In genomic region chr5:34848230-34848629, GRCh38 we compare ENCODE assay signal across 40 cellular contexts. TPM values are rescaled to one million over a fixed set of nuclear protein-coding genes. Genes with fewer than 3 reads are reported as not detected.
"Had no signal": no experiment of that assay in that cellular context is flagged by ENCODE, and none has a peak within 500 bp of the region (broad histone marks: within the 10 kb centered on the region; RNA-seq: fewer than 3 reads in every experiment).

No MANE protein-coding gene starts in this region.

- H3K27ac ChIP-seq: adrenal gland, ascending aorta, cardiac muscle cell, VCaP had no signal

- DNase-seq: activated B cell treated with CpG ODN at 0.5 μM for 24 hours; activated CD4-positive, alpha-beta memory T cell treated with anti-CD3 and anti-CD28 coated beads for 36 hours; activated CD4-positive, alpha-beta T cell treated with anti-CD3 and anti-CD28 coated beads for 4 hours; activated CD4-positive, alpha-beta T cell treated with anti-CD3 and anti-CD28 coated beads, Interleukin-2, amount 10 ng/mL, durations not matched to agents 24 days and 14 days; activated CD4-positive, alpha-beta T cell treated with anti-CD3 and anti-CD28 coated beads, Interleukin-2, amount 50 U/mL, for 1 hour; activated CD4-positive, alpha-beta T cell treated with anti-CD3 and anti-CD28 coated beads, Interleukin-2, amount 50 U/mL, for 4 hours; activated CD4-positive, CD25-positive, alpha-beta regulatory T cell treated with anti-CD3 and anti-CD28 coated beads, Interleukin-2, amount 50 U/mL, for 72 hours; activated CD8-positive, alpha-beta memory T cell treated with anti-CD3 and anti-CD28 coated beads, Interleukin-2, amount 50 U/mL, for 4 hours; activated CD8-positive, alpha-beta T cell treated with anti-CD3 and anti-CD28 coated beads for 36 hours; activated effector memory CD4-positive, alpha-beta T cell treated with anti-CD3 and anti-CD28 coated beads, Interleukin-2, amount 50 U/mL, for 16 hours; activated gamma-delta T cell treated with Interleukin-2 at 50 U/mL for 16 hours; activated naive CD4-positive, alpha-beta T cell; activated naive CD4-positive, alpha-beta T cell treated with anti-CD3 and anti-CD28 coated beads for 36 hours; activated naive CD4-positive, alpha-beta T cell treated with anti-CD3 and anti-CD28 coated beads, Interleukin-2, amount 50 U/mL, for 16 hours; activated naive CD8-positive, alpha-beta T cell treated with anti-CD3 and anti-CD28 coated beads for 36 hours; activated T-cell treated with anti-CD3 and anti-CD28 coated beads for 4 hours; activated T-cell treated with anti-CD3 and anti-CD28 coated beads, Interleukin-2, amount 50 U/mL, for 1 hour; activated T-cell treated with anti-CD3 and anti-CD28 coated beads, Interleukin-2, amount 50 U/mL, for 4 hours; activated T-cell treated with anti-CD3 and anti-CD28 coated beads, Interleukin-2, amount 50 U/mL, for 72 hours; adrenal gland; amniotic stem cell; anterior cingulate cortex; caudate nucleus; cerebellar nuclear complex; T-helper 1 cell; T-helper 2 cell; T-helper 9 cell had no signal

- H3K36me3 Mint-ChIP-seq: activated CD4-positive, alpha-beta memory T cell treated with anti-CD3 and anti-CD28 coated beads for 36 hours; activated naive CD8-positive, alpha-beta T cell treated with anti-CD3 and anti-CD28 coated beads for 36 hours had no signal

- FAIRE-seq: bronchial epithelial cell, TTC549 had no signal

- H3K27me3 ChIP-seq: adrenal gland, ascending aorta, cardiac muscle cell had no signal

- H3K4me3 ChIP-seq: adrenal gland, ascending aorta, cardiac muscle cell had no signal

- H3K4me3 Mint-ChIP-seq: activated B cell treated with CpG ODN at 0.5 μM for 24 hours; activated CD4-positive, alpha-beta memory T cell treated with anti-CD3 and anti-CD28 coated beads for 36 hours; activated CD4-positive, alpha-beta T cell treated with anti-CD3 and anti-CD28 coated beads, Interleukin-2, amount 10 ng/mL, durations not matched to agents 24 days and 14 days; activated CD8-positive, alpha-beta T cell treated with anti-CD3 and anti-CD28 coated beads for 36 hours; activated naive CD4-positive, alpha-beta T cell treated with anti-CD3 and anti-CD28 coated beads for 36 hours; activated naive CD8-positive, alpha-beta T cell treated with anti-CD3 and anti-CD28 coated beads for 36 hours; activated T-cell treated with anti-CD3 and anti-CD28 coated beads, Interleukin-2, amount 50 U/mL, for 4 hours; activated T-cell treated with anti-CD3 and anti-CD28 coated beads, Interleukin-2, amount 50 U/mL, for 72 hours; activated T-helper 1 cell treated with anti-CD3 and anti-CD28 coated beads, Interleukin-12 subunit alpha, Interleukin-12 subunit beta, Interleukin-2, Interleukin-4 antibody, amounts not matched to agents 30 ng/mL and 10 ng/mL and 1 ng/mL, durations not matched to agents 14 hours and 24 hours and 36 hours; activated T-helper 17 cell treated with anti-CD3 and anti-CD28 coated beads, Interleukin-2, amount 50 U/mL, for 72 hours; brain; central memory CD8-positive, alpha-beta T cell; T-helper 1 cell treated with Interleukin-12 subunit alpha and Interleukin-12 subunit beta and Interleukin-4 antibody, amounts not matched to agents 30 μg/mL and 1 μg/mL, for 36 hours; T-helper 2 cell treated with Interferon-gamma antibody and Interleukin-4, amounts not matched to agents 5 μg/mL and 100 μg/mL, for 36 hours had no signal

- H3K4me1 Mint-ChIP-seq: activated B cell treated with CpG ODN at 0.5 μM for 24 hours; activated CD4-positive, alpha-beta T cell treated with anti-CD3 and anti-CD28 coated beads, Interleukin-2, amount 10 ng/mL, durations not matched to agents 24 days and 14 days; activated T-helper 17 cell treated with anti-CD3 and anti-CD28 coated beads, Interleukin-2, amount 50 U/mL, for 72 hours; central memory CD8-positive, alpha-beta T cell had no signal

- H3K9me3 Mint-ChIP-seq: activated B cell treated with CpG ODN at 0.5 μM for 24 hours; activated CD4-positive, alpha-beta memory T cell treated with anti-CD3 and anti-CD28 coated beads for 36 hours; activated CD4-positive, alpha-beta T cell treated with anti-CD3 and anti-CD28 coated beads, Interleukin-2, amount 10 ng/mL, durations not matched to agents 24 days and 14 days; activated CD8-positive, alpha-beta T cell treated with anti-CD3 and anti-CD28 coated beads for 36 hours; activated naive CD4-positive, alpha-beta T cell treated with anti-CD3 and anti-CD28 coated beads for 36 hours; activated naive CD4-positive, alpha-beta T cell treated with anti-CD3 and anti-CD28 coated beads, Interleukin-2, amount 50 U/mL, for 72 hours; activated naive CD8-positive, alpha-beta T cell treated with anti-CD3 and anti-CD28 coated beads for 36 hours; activated T-cell treated with anti-CD3 and anti-CD28 coated beads, Interleukin-2, amount 50 U/mL, for 4 hours; activated T-helper 1 cell treated with anti-CD3 and anti-CD28 coated beads, Interleukin-12 subunit alpha, Interleukin-12 subunit beta, Interleukin-2, Interleukin-4 antibody, amounts not matched to agents 30 ng/mL and 10 ng/mL and 1 ng/mL, durations not matched to agents 14 hours and 24 hours and 36 hours; activated T-helper 17 cell treated with anti-CD3 and anti-CD28 coated beads, Interleukin-2, amount 50 U/mL, for 72 hours; central memory CD8-positive, alpha-beta T cell; T-helper 1 cell treated with Interleukin-12 subunit alpha and Interleukin-12 subunit beta and Interleukin-4 antibody, amounts not matched to agents 30 μg/mL and 1 μg/mL, for 36 hours; T-helper 2 cell treated with Interferon-gamma antibody and Interleukin-4, amounts not matched to agents 5 μg/mL and 100 μg/mL, for 36 hours had no signal

- H3K9me3 ChIP-seq: adrenal gland, ascending aorta had no signal

- H3K36me3 ChIP-seq: adrenal gland, ascending aorta, cardiac muscle cell had no signal

- ATAC-seq: activated CD8-positive, alpha-beta T cell treated with anti-CD3 and anti-CD28 coated beads for 36 hours; activated naive CD4-positive, alpha-beta T cell treated with anti-CD3 and anti-CD28 coated beads, Interleukin-2, amount 50 U/mL, for 72 hours; activated T-cell treated with anti-CD3 and anti-CD28 coated beads, Interleukin-2, amount 50 U/mL, for 4 hours; activated T-cell treated with anti-CD3 and anti-CD28 coated beads, Interleukin-2, amount 50 U/mL, for 72 hours; activated T-helper 17 cell treated with anti-CD3 and anti-CD28 coated beads, Interleukin-2, amount 50 U/mL, for 72 hours had no signal

- H3K4me1 ChIP-seq: ascending aorta had no signal

- H3K27ac Mint-ChIP-seq: activated B cell treated with CpG ODN at 0.5 μM for 24 hours; activated CD4-positive, alpha-beta memory T cell treated with anti-CD3 and anti-CD28 coated beads for 36 hours; activated CD4-positive, alpha-beta T cell treated with anti-CD3 and anti-CD28 coated beads, Interleukin-2, amount 10 ng/mL, durations not matched to agents 24 days and 14 days; activated CD8-positive, alpha-beta T cell treated with anti-CD3 and anti-CD28 coated beads for 36 hours; activated naive CD4-positive, alpha-beta T cell treated with anti-CD3 and anti-CD28 coated beads for 36 hours; activated naive CD4-positive, alpha-beta T cell treated with anti-CD3 and anti-CD28 coated beads, Interleukin-2, amount 50 U/mL, for 72 hours; activated naive CD8-positive, alpha-beta T cell treated with anti-CD3 and anti-CD28 coated beads for 36 hours; activated T-cell treated with anti-CD3 and anti-CD28 coated beads, Interleukin-2, amount 50 U/mL, for 72 hours; activated T-helper 1 cell treated with anti-CD3 and anti-CD28 coated beads, Interleukin-12 subunit alpha, Interleukin-12 subunit beta, Interleukin-2, Interleukin-4 antibody, amounts not matched to agents 30 ng/mL and 10 ng/mL and 1 ng/mL, durations not matched to agents 14 hours and 24 hours and 36 hours; activated T-helper 17 cell treated with anti-CD3 and anti-CD28 coated beads, Interleukin-2, amount 50 U/mL, for 72 hours; brain; T-helper 1 cell treated with Interleukin-12 subunit alpha and Interleukin-12 subunit beta and Interleukin-4 antibody, amounts not matched to agents 30 μg/mL and 1 μg/mL, for 36 hours; T-helper 2 cell treated with Interferon-gamma antibody and Interleukin-4, amounts not matched to agents 5 μg/mL and 100 μg/mL, for 36 hours had no signal

RNA-seq across cellular contexts. Expression of gene TTC23L, which starts 9.3 kb away (rescaled TPM):
- total RNA-seq: activated B cell treated with CpG ODN at 0.5 μM for 24 hours; activated CD4-positive, alpha-beta T cell treated with anti-CD3 and anti-CD28 coated beads, Interleukin-2, amount 10 ng/mL, durations not matched to agents 24 days and 14 days; activated T-helper 1 cell treated with anti-CD3 and anti-CD28 coated beads, Interleukin-12 subunit alpha, Interleukin-12 subunit beta, Interleukin-2, Interleukin-4 antibody, amounts not matched to agents 30 ng/mL and 10 ng/mL and 1 ng/mL, durations not matched to agents 14 hours and 24 hours and 36 hours; ascending aorta; chondrocyte had no signal
